15 cellular contexts compared by ENCODE assay signal in genomic region chr18:59001166-59001565, GRCh38.
A peak's percentile ranks its signal among the peaks of the same experiment; 100 is the strongest.
DNase-seq lines count a peak whose midpoint lies in the region; ATAC-seq and TF ChIP-seq lines count a peak whose summit lies in the region.
"Had no signal": no experiment of that assay in that cellular context is flagged by ENCODE, and none has a peak within 500 bp of the region (broad histone marks: within the 10 kb centered on the region; RNA-seq: fewer than 3 reads in every experiment).

No MANE protein-coding gene starts in this region.

- H3K9ac ChIP-seq in neuronal stem cell (ENCODE audit: low read depth, low read length, poor library complexity) (no peak overlapping the region), neural progenitor cell (no peak overlapping the region)
- H3K9ac ChIP-seq: BLaER1 treated with 17β-estradiol and CSF1 and Interleukin-3, amounts not matched to agents 10 nM and 100 nM; GM23248 had no signal

- peaks cover 53% of the 10 kb centered on the region for H3K4me1 ChIP-seq in left ventricle myocardium inferior
- H3K4me1 ChIP-seq in ascending aorta, result peaks cover 6 to 33% of the 10 kb centered on the region in 2 donors
- H3K4me1 ChIP-seq in neuronal stem cell (ENCODE audit: control insufficient read depth in 2 of 2, insufficient read depth in 1 of 2, low read depth in 1 of 2, low read length in 2 of 2), result peaks cover 9% of the 10 kb centered on the region in 2 donors
- peaks cover 0 to 59% (median 40%) of the 10 kb centered on the region in 4 donors for H3K4me1 ChIP-seq in tibial artery
- H3K4me1 ChIP-seq in neural progenitor cell, result peaks cover 16% of the 10 kb centered on the region

- H4K20me1 ChIP-seq in neural progenitor cell (ENCODE audit: low read depth), result no peaks in the 10 kb centered on the region
- H4K20me1 ChIP-seq: BLaER1 treated with 17β-estradiol and CSF1 and Interleukin-3, amounts not matched to agents 10 nM and 100 nM had no signal

- WGBS in neuronal stem cell (ENCODE audit: extremely low coverage in 2 of 2, insufficient read length in 2 of 2, insufficient replicate concordance in 1 of 2), 2 donors, result no CpG with 5 or more reads among the region's 3 CpGs

- no peak overlapping the region for H2BK5ac ChIP-seq in neuronal stem cell (ENCODE audit: low read length)

- H2AFZ ChIP-seq in neuronal stem cell (ENCODE audit: low read length), result no peak overlapping the region
- no peak overlapping the region for H2AFZ ChIP-seq in neural progenitor cell (replicated peaks)
- H2AFZ ChIP-seq: GM23248 had no signal

- no peak overlapping the region for H2BK12ac ChIP-seq in neuronal stem cell (ENCODE audit: low read length)

- no peak overlapping the region for H2BK15ac ChIP-seq in neuronal stem cell (ENCODE audit: low read length)

- H3K18ac ChIP-seq in neuronal stem cell (ENCODE audit: low read length), result no peak overlapping the region

- H3K27ac Mint-ChIP-seq in neural progenitor cell, result no peak overlapping the region
- H3K27ac Mint-ChIP-seq: CD4-positive, CD25-positive, alpha-beta regulatory T cell had no signal

- no peaks in the 10 kb centered on the region for H3K79me1 ChIP-seq in neuronal stem cell (ENCODE audit: low read depth, low read length)

- H3K27me3 Mint-ChIP-seq in neural progenitor cell (ENCODE audit: insufficient read depth, low read depth), result peaks cover 2% of the 10 kb centered on the region

- H3K9me3 Mint-ChIP-seq in neural progenitor cell, result peaks cover 10% of the 10 kb centered on the region
- H3K9me3 Mint-ChIP-seq: CD4-positive, CD25-positive, alpha-beta regulatory T cell had no signal

- intact Hi-C loops in left ventricle myocardium inferior (cut with micrococcal nuclease), result no loop called here
- intact Hi-C loops in Right ventricle myocardium inferior (cut with DNase I), result no loop called here
- intact Hi-C loops in ascending aorta (cut with DNase I), result no loop called here
- intact Hi-C loops in tibial artery (cut with DNase I; ENCODE audit: low total_unique reads), result no loop called here

- H2BK120ac ChIP-seq in neuronal stem cell (ENCODE audit: low read depth, low read length), result no peak overlapping the region

- TF ChIP-seq CTCF in left ventricle myocardium inferior (IDR thresholded peaks at IDR 0.05; ENCODE audit: borderline replicate concordance) (no peak), ascending aorta (IDR thresholded peaks at IDR 0.05) (no peak), tibial artery (IDR thresholded peaks at IDR 0.05) (no peak), neural progenitor cell (IDR thresholded peaks at IDR 0.05) (no peak)

- H3K4me3 Mint-ChIP-seq in neural progenitor cell, result no peak overlapping the region
- H3K4me3 Mint-ChIP-seq: CD4-positive, CD25-positive, alpha-beta regulatory T cell had no signal

- H3K9me3 ChIP-seq in left ventricle myocardium inferior (replicated peaks) (peaks cover under 1% of the 10 kb centered on the region), ascending aorta (no peaks in the 10 kb centered on the region), neuronal stem cell (replicated peaks in 1 of 2; ENCODE audit: control insufficient read depth in 2 of 2, insufficient read depth in 1 of 2, low read depth in 1 of 2, low read length in 2 of 2) (no peaks in the 10 kb centered on the region), tibial artery (no peaks in the 10 kb centered on the region), neural progenitor cell (ENCODE audit: low read depth) (no peaks in the 10 kb centered on the region)
- H3K9me3 ChIP-seq: BLaER1 treated with 17β-estradiol and CSF1 and Interleukin-3, amounts not matched to agents 10 nM and 100 nM had no signal

- H3K4me3 ChIP-seq in left ventricle myocardium inferior (no peak overlapping the region), ascending aorta (no peak overlapping the region), neuronal stem cell (ENCODE audit: low read length in 2 of 2) (no peak overlapping the region), tibial artery (no peak overlapping the region), neural progenitor cell (no peak overlapping the region)
- H3K4me3 ChIP-seq: BLaER1 treated with 17β-estradiol and CSF1 and Interleukin-3, amounts not matched to agents 10 nM and 100 nM; GM23248 had no signal

- peaks cover 10% of the 10 kb centered on the region for H3F3A ChIP-seq in neural progenitor cell (ENCODE audit: low read depth)

- no peak for ATAC-seq in Right ventricle myocardium inferior
- ATAC-seq in stimulated activated naive CD8-positive, alpha-beta T cell treated with anti-CD3 and anti-CD28 coated beads, Interleukin-15, Interleukin-2, amounts not matched to agents 100 U/mL and 50 U/mL, for 24 hours, result no peak

- H3K4ac ChIP-seq in neuronal stem cell (ENCODE audit: low read length), result no peak overlapping the region

- no peaks in the 10 kb centered on the region for H3K36me3 Mint-ChIP-seq in neural progenitor cell
- H3K36me3 Mint-ChIP-seq: CD4-positive, CD25-positive, alpha-beta regulatory T cell had no signal

- H4K91ac ChIP-seq in neuronal stem cell (ENCODE audit: low read depth, low read length, poor library complexity), result no peak overlapping the region

- no peaks in the 10 kb centered on the region for H3K79me2 ChIP-seq in neural progenitor cell (ENCODE audit: low read depth)

- no peak overlapping the region for H3K14ac ChIP-seq in neuronal stem cell (ENCODE audit: low read length)

- no peak overlapping the region for H4K8ac ChIP-seq in neuronal stem cell (ENCODE audit: low read depth, low read length)

- H3K27ac ChIP-seq in left ventricle myocardium inferior (replicated peaks) (peak overlapping the region; percentile 91), ascending aorta (peak overlapping the region; percentile 93 to 95), neuronal stem cell (replicated peaks; ENCODE audit: low read length) (peak overlapping the region; percentile 6), tibial artery (peak overlapping the region; percentile 78 to 84), neural progenitor cell (no peak overlapping the region)
- H3K27ac ChIP-seq: 22Rv1; BLaER1 treated with 17β-estradiol and CSF1 and Interleukin-3, amounts not matched to agents 10 nM and 100 nM; GM23248 had no signal

- H3K23ac ChIP-seq in neuronal stem cell (ENCODE audit: low read depth, low read length, poor library complexity), result no peak overlapping the region

- peaks cover 41% of the 10 kb centered on the region for H3K4me1 Mint-ChIP-seq in neural progenitor cell
- H3K4me1 Mint-ChIP-seq: CD4-positive, CD25-positive, alpha-beta regulatory T cell had no signal

- no peaks in the 10 kb centered on the region for H3K36me3 ChIP-seq in left ventricle myocardium inferior
- no peaks in the 10 kb centered on the region for H3K36me3 ChIP-seq in ascending aorta
- H3K36me3 ChIP-seq in neuronal stem cell (replicated peaks in 1 of 2; ENCODE audit: control insufficient read depth in 2 of 2, insufficient read depth in 2 of 2, low read length in 2 of 2), result no peaks in the 10 kb centered on the region
- no peaks in the 10 kb centered on the region for H3K36me3 ChIP-seq in tibial artery
- H3K36me3 ChIP-seq in neural progenitor cell, result no peaks in the 10 kb centered on the region
- H3K36me3 ChIP-seq: BLaER1 treated with 17β-estradiol and CSF1 and Interleukin-3, amounts not matched to agents 10 nM and 100 nM had no signal

- no peak for DNase-seq in left ventricle myocardium inferior
- no peak for DNase-seq in Right ventricle myocardium inferior (ENCODE audit: missing footprints)
- no peak for DNase-seq in ascending aorta (ENCODE audit: low spot score in 2 of 2)
- DNase-seq in neuronal stem cell (ENCODE audit: low spot score), result no peak
- no peak for DNase-seq in tibial artery
- no peak for DNase-seq in stimulated activated naive CD8-positive, alpha-beta T cell treated with anti-CD3 and anti-CD28 coated beads, Interleukin-15, Interleukin-2, amounts not matched to agents 100 U/mL and 50 U/mL, for 24 hours
- DNase-seq in NCI-H2107 (lab: John Stamatoyannopoulos, UW), result no peak
- DNase-seq in neural progenitor cell (ENCODE audit: low spot score), result no peak
- DNase-seq: AML-193; CD4-positive, CD25-positive, alpha-beta regulatory T cell; DMS 273 treated with DMSO at 0.1 percent for 48 hours; GM23248; H7 had no signal

- H3K27me3 ChIP-seq in left ventricle myocardium inferior (ENCODE audit: low read depth) (no peaks in the 10 kb centered on the region), ascending aorta (no peaks in the 10 kb centered on the region), neuronal stem cell (ENCODE audit: control insufficient read depth in 3 of 3, insufficient read depth in 3 of 3, low read depth in 1 of 3, low read length in 3 of 3) (no peaks in the 10 kb centered on the region), tibial artery (no peaks in the 10 kb centered on the region), neural progenitor cell (no peaks in the 10 kb centered on the region)
- H3K27me3 ChIP-seq: BLaER1 treated with 17β-estradiol and CSF1 and Interleukin-3, amounts not matched to agents 10 nM and 100 nM had no signal

- no peak overlapping the region for H2AK5ac ChIP-seq in neuronal stem cell (ENCODE audit: low read depth, low read length)

- H3K4me2 ChIP-seq in neuronal stem cell (ENCODE audit: insufficient read depth, low read length, poor library complexity, severe bottlenecking), result no peak overlapping the region
- no peak overlapping the region for H3K4me2 ChIP-seq in neural progenitor cell
- H3K4me2 ChIP-seq: BLaER1 treated with 17β-estradiol and CSF1 and Interleukin-3, amounts not matched to agents 10 nM and 100 nM had no signal
